In genomic region chr1:18951818-18952391, GRCh38 we compare ENCODE assay signal across 2 cellular contexts.
A peak's percentile ranks its signal among the peaks of the same experiment; 100 is the strongest.
TF ChIP-seq lines count a peak whose summit lies in the region.

No MANE protein-coding gene starts in this region.

TF ChIP-seq in GM12878, 131 proteins besides CTCF, POLR2A, EP300 and RAD21 (continues in another document):
- TF ChIP-seq USF2 (IDR thresholded peaks at IDR 0.05; ENCODE audit: borderline replicate concordance, low read depth, low read length) (peak; percentile 62), ZNF592 (IDR thresholded peaks at IDR 0.05) (no peak), TCF7 (IDR thresholded peaks at IDR 0.05; ENCODE audit: borderline replicate concordance) (no peak), MEF2B (IDR thresholded peaks at IDR 0.05; ENCODE audit: partially characterized antibody, poor library complexity, severe bottlenecking) (peak; percentile 70), GABPA (IDR thresholded peaks at IDR 0.05; ENCODE audit: low read depth) (no peak), NFXL1 (IDR thresholded peaks at IDR 0.05; ENCODE audit: borderline replicate concordance) (peak; percentile 95), YY1 (IDR thresholded peaks at IDR 0.05; ENCODE audit: low read depth, low read length) (no peak), LARP7 (IDR thresholded peaks at IDR 0.05) (0 out of 2 replicates have a peak, but pooled peaks have one; percentile 17), TCF3 (IDR thresholded peaks at IDR 0.05; ENCODE audit: borderline replicate concordance, insufficient read depth, low read depth, low read length) (peak; percentile 48; the same call in 1 of the 2 replicates), SIN3A (IDR thresholded peaks at IDR 0.05; ENCODE audit: low read depth, low read length) (no peak), SIX5 (IDR thresholded peaks at IDR 0.05; ENCODE audit: low read depth, low read length, severe bottlenecking) (no peak), PAX5 (IDR thresholded peaks at IDR 0.05; ENCODE audit: borderline replicate concordance, low read depth, low read length) (peak; percentile 86), HDGF (IDR thresholded peaks at IDR 0.05) (peak; percentile 11; the same call in 1 of the 2 replicates), RFX5 (IDR thresholded peaks at IDR 0.05; ENCODE audit: low read depth, low read length) (no peak), ZBTB11 (CRISPR knock-in tag; IDR thresholded peaks at IDR 0.05) (no peak), SUPT20H (IDR thresholded peaks at IDR 0.05; ENCODE audit: borderline replicate concordance, control insufficient read depth, low read depth, low read length) (no peak), FOS (IDR thresholded peaks at IDR 0.05; ENCODE audit: borderline replicate concordance, extremely low read depth, insufficient read length) (no peak), ZSCAN29 (IDR thresholded peaks at IDR 0.05) (no peak), KAT2A (conservative IDR thresholded peaks at IDR 0.05; ENCODE audit: control insufficient read depth, low read depth, low read length) (no peak), SMC3 (IDR thresholded peaks at IDR 0.05; ENCODE audit: borderline replicate concordance, low read length) (no peak), SRF (IDR thresholded peaks at IDR 0.05; ENCODE audit: low read depth in 2 of 2, low read length in 2 of 2) (0 out of 4 replicates have a peak, but pooled peaks of 1 of the 2 experiments have one; percentile 6), NFIC (IDR thresholded peaks at IDR 0.05; ENCODE audit: low read depth, low read length) (peak; percentile 87), ESRRA (IDR thresholded peaks at IDR 0.05; ENCODE audit: low read length) (no peak), CREB1 (IDR thresholded peaks at IDR 0.05; ENCODE audit: low read depth) (0 out of 2 replicates have a peak, but pooled peaks have one; percentile 49), BRCA1 (IDR thresholded peaks at IDR 0.05; ENCODE audit: low read depth, low read length) (no peak), IKZF1 (conservative IDR thresholded peaks at IDR 0.05) (peak; percentile 91), SREBF1 (IDR thresholded peaks at IDR 0.05; ENCODE audit: low read length) (no peak), NFYA (IDR thresholded peaks at IDR 0.05; ENCODE audit: borderline replicate concordance, low read depth, low read length) (no peak)

TF ChIP-seq in SK-N-SH treated with all-trans-retinoic acid at 6 μM for 48 hours, 23 proteins besides CTCF, POLR2A, EP300 and RAD21:
- no peak for TF ChIP-seq TOX (CRISPR knock-in tag; IDR thresholded peaks at IDR 0.05; ENCODE audit: borderline replicate concordance)
- TF ChIP-seq ESRRG (CRISPR knock-in tag; IDR thresholded peaks at IDR 0.05) = no peak
- TF ChIP-seq GLIS3 (CRISPR knock-in tag; IDR thresholded peaks at IDR 0.05) = no peak
- no peak for TF ChIP-seq ZNF70 (CRISPR knock-in tag; IDR thresholded peaks at IDR 0.05)
- no peak for TF ChIP-seq ISL1 (CRISPR knock-in tag; IDR thresholded peaks at IDR 0.05)
- TF ChIP-seq CSRNP3 (CRISPR knock-in tag; IDR thresholded peaks at IDR 0.05) = no peak
- no peak for TF ChIP-seq RARB (CRISPR knock-in tag; IDR thresholded peaks at IDR 0.05)
- TF ChIP-seq CREB5 (CRISPR knock-in tag; IDR thresholded peaks at IDR 0.05; ENCODE audit: low read depth) = no peak
- TF ChIP-seq CSDC2 (CRISPR knock-in tag; IDR thresholded peaks at IDR 0.05) = no peak
- TF ChIP-seq ZNF8 (CRISPR knock-in tag; IDR thresholded peaks at IDR 0.05) = no peak
- no peak for TF ChIP-seq TCF4 (CRISPR knock-in tag; IDR thresholded peaks at IDR 0.05; ENCODE audit: borderline replicate concordance)
- no peak for TF ChIP-seq POU6F1 (CRISPR knock-in tag; IDR thresholded peaks at IDR 0.05; ENCODE audit: borderline replicate concordance, low read depth)
- TF ChIP-seq ZFP30 (CRISPR knock-in tag; IDR thresholded peaks at IDR 0.05) = no peak
- no peak for TF ChIP-seq SNAI2 (CRISPR knock-in tag; IDR thresholded peaks at IDR 0.05)
- no peak for TF ChIP-seq OSR1 (CRISPR knock-in tag; IDR thresholded peaks at IDR 0.05)
- TF ChIP-seq PPARA (CRISPR knock-in tag; IDR thresholded peaks at IDR 0.05; ENCODE audit: borderline replicate concordance) = no peak
- TF ChIP-seq ZNF565 (CRISPR knock-in tag; conservative IDR thresholded peaks at IDR 0.05; ENCODE audit: low read depth) = no peak
